ENCODE assay signal across 22 cellular contexts in genomic region chr20:43922614-43923013, GRCh38. TPM values are rescaled to one million over a fixed set of nuclear protein-coding genes. Genes with fewer than 3 reads are reported as not detected.
DNase-seq lines count a peak whose midpoint lies in the region; ATAC-seq, FAIRE-seq and TF ChIP-seq lines count a peak whose summit lies in the region.
"Had no signal": no experiment of that assay in that cellular context is flagged by ENCODE, and none has a peak within 500 bp of the region (broad histone marks: within the 10 kb centered on the region; RNA-seq: fewer than 3 reads in every experiment).

No MANE protein-coding gene starts in this region.

- no peaks in the 10 kb centered on the region for H4K20me1 ChIP-seq in PC-3 (ENCODE audit: low read length)

- no peaks in the 10 kb centered on the region for H3K9me3 ChIP-seq in PC-3 (ENCODE audit: low read length)
- H3K9me3 ChIP-seq in T-helper 17 cell (ENCODE audit: control insufficient read depth, low read length, poor library complexity, severe bottlenecking) = no peaks in the 10 kb centered on the region
- H3K9me3 ChIP-seq in ascending aorta = no peaks in the 10 kb centered on the region
- H3K9me3 ChIP-seq: BLaER1, Caco-2, HAP-1 had no signal

- intact Hi-C loops in PC-3 (cut with micrococcal nuclease) = no loop called here
- intact Hi-C loops in ascending aorta (cut with DNase I) = no loop called here

- TF ChIP-seq CTCF in PC-3 (conservative IDR thresholded peaks at IDR 0.05; ENCODE audit: low read depth, low read length) (no peak), ascending aorta (IDR thresholded peaks at IDR 0.05) (no peak)

- H3K4me3 ChIP-seq in PC-3 (ENCODE audit: low read length) (no peak overlapping the region), ascending aorta (no peak overlapping the region)
- H3K4me3 ChIP-seq: BLaER1, GM12878, HAP-1 had no signal

- POLR2A ChIA-PET in PC-3 (lab: Charles Lee; ENCODE audit: unreplicated experiment) = no interaction called here

- H3K4me2 ChIP-seq in PC-3 (ENCODE audit: low read length) = 0 out of 2 replicates have a peak overlapping the region, but pooled peaks have one; percentile 20
- H3K4me2 ChIP-seq: BLaER1 had no signal

- no peaks in the 10 kb centered on the region for H3K9me2 ChIP-seq in PC-3 (replicated peaks; ENCODE audit: low read length)

- no peaks in the 10 kb centered on the region for H3F3A ChIP-seq in PC-3 (ENCODE audit: low read length, unreplicated experiment)

- H3K79me2 ChIP-seq in PC-3 (ENCODE audit: low read length) = no peaks in the 10 kb centered on the region

- no peak overlapping the region for H2AFZ ChIP-seq in PC-3 (ENCODE audit: low read length)

- H3K9me3 Mint-ChIP-seq in stimulated activated memory B cell treated with anti-CD40 and anti-IgM and Interleukin-4, amounts not matched to agents 10 μg/mL and 1 μg/mL and 100 μg/mL, for 72 hours = no peaks in the 10 kb centered on the region
- H3K9me3 Mint-ChIP-seq: CD4-positive, CD25-positive, alpha-beta regulatory T cell; CD8-positive, alpha-beta T cell had no signal

- peak; percentile 45 for FAIRE-seq in GM19239 (lab: Jason Lieb, UNC)
- FAIRE-seq: A204.1, GM12878, H54 had no signal

- H3K27me3 ChIP-seq in PC-3 (ENCODE audit: low read length) (no peaks in the 10 kb centered on the region), ascending aorta (no peaks in the 10 kb centered on the region)
- H3K27me3 ChIP-seq: BLaER1 had no signal

- DNase-seq in GM19239 (ENCODE audit: insufficient read length, low spot score) = no peak
- DNase-seq in M059J (ENCODE audit: low read depth) = peak; percentile 58
- peak; percentile 72 for DNase-seq in PC-3
- DNase-seq in T-helper 17 cell = no peak
- DNase-seq in ascending aorta (ENCODE audit: low spot score in 2 of 2) = no peak
- DNase-seq in NCI-H446 treated with DMSO at 0.1 percent for 48 hours (lab: John Stamatoyannopoulos, UW) = no peak
- DNase-seq: Caco-2; CD4-positive, CD25-positive, alpha-beta regulatory T cell; CD8-positive, alpha-beta T cell; DMS153; DND-41; GDM1; GOT3 had no signal

- peaks cover 60% of the 10 kb centered on the region for H3K27me3 Mint-ChIP-seq in T-helper 17 cell
- H3K27me3 Mint-ChIP-seq in stimulated activated memory B cell treated with anti-CD40 and anti-IgM and Interleukin-4, amounts not matched to agents 10 μg/mL and 1 μg/mL and 100 μg/mL, for 72 hours = peaks cover 15% of the 10 kb centered on the region
- H3K27me3 Mint-ChIP-seq: CD4-positive, CD25-positive, alpha-beta regulatory T cell had no signal

- no peaks in the 10 kb centered on the region for H3K36me3 ChIP-seq in PC-3 (ENCODE audit: low read depth, low read length)
- no peaks in the 10 kb centered on the region for H3K36me3 ChIP-seq in ascending aorta
- H3K36me3 ChIP-seq: BLaER1, HAP-1 had no signal

- H3K4me1 ChIP-seq in PC-3 (ENCODE audit: insufficient read depth, low read length) (peaks cover 52% of the 10 kb centered on the region), ascending aorta (no peaks in the 10 kb centered on the region)
- H3K4me1 ChIP-seq: Caco-2 had no signal

- BruUV-seq in PC-3 (replicated peaks; lab: Mats Ljungman, UMichigan) = no TSS peak

- H3K36me3 Mint-ChIP-seq in T-helper 17 cell (ENCODE audit: low read depth) = peaks cover 8% of the 10 kb centered on the region
- no peaks in the 10 kb centered on the region for H3K36me3 Mint-ChIP-seq in stimulated activated memory B cell treated with anti-CD40 and anti-IgM and Interleukin-4, amounts not matched to agents 10 μg/mL and 1 μg/mL and 100 μg/mL, for 72 hours
- H3K36me3 Mint-ChIP-seq: CD8-positive, alpha-beta T cell had no signal

- peaks cover 45% of the 10 kb centered on the region for H3K4me1 Mint-ChIP-seq in T-helper 17 cell
- H3K4me1 Mint-ChIP-seq in stimulated activated memory B cell treated with anti-CD40 and anti-IgM and Interleukin-4, amounts not matched to agents 10 μg/mL and 1 μg/mL and 100 μg/mL, for 72 hours = peaks cover 40% of the 10 kb centered on the region

- CTCF ChIA-PET in PC-3 (lab: Charles Lee) = no interaction called here

- H3K9ac ChIP-seq in PC-3 (ENCODE audit: low read length) = no peak overlapping the region
- H3K9ac ChIP-seq: BLaER1 had no signal

- 0 out of 2 replicates have a peak overlapping the region, but pooled peaks have one; percentile 4 for H3K27ac ChIP-seq in PC-3 (ENCODE audit: low read length)
- no peak overlapping the region for H3K27ac ChIP-seq in ascending aorta
- H3K27ac ChIP-seq: 22Rv1, BLaER1, C4-2B had no signal

- H3K27ac Mint-ChIP-seq in T-helper 17 cell = peak overlapping the region; percentile 49
- no peak overlapping the region for H3K27ac Mint-ChIP-seq in stimulated activated memory B cell treated with anti-CD40 and anti-IgM and Interleukin-4, amounts not matched to agents 10 μg/mL and 1 μg/mL and 100 μg/mL, for 72 hours
- H3K27ac Mint-ChIP-seq: B cell; CD8-positive, alpha-beta T cell had no signal

- ATAC-seq in PC-3 = peak; percentile 42; the same call in 1 of the 2 replicates
- ATAC-seq in T-helper 17 cell = no peak
- no peak for ATAC-seq in stimulated activated memory B cell treated with anti-CD40 and anti-IgM and Interleukin-4, amounts not matched to agents 10 μg/mL and 1 μg/mL and 100 μg/mL, for 72 hours
- ATAC-seq: CD8-positive, alpha-beta T cell had no signal

- H3K4me3 Mint-ChIP-seq in T-helper 17 cell = no peak overlapping the region
- H3K4me3 Mint-ChIP-seq in stimulated activated memory B cell treated with anti-CD40 and anti-IgM and Interleukin-4, amounts not matched to agents 10 μg/mL and 1 μg/mL and 100 μg/mL, for 72 hours = no peak overlapping the region
- H3K4me3 Mint-ChIP-seq: B cell; CD8-positive, alpha-beta T cell had no signal

RNA-seq across cellular contexts. Expression of gene TOX2, which starts 8.0 kb away (rescaled TPM):
- total RNA-seq in M059J (2014; rRNA removed; shearing (Covaris generic)) = 6.1 and 8.4 TPM in 2 replicates
- total RNA-seq in PC-3 (2014; rRNA removed) (0.98 and 1.8 TPM in 2 replicates), T-helper 17 cell (1 to 10 TPM; 1.7 to 2.2 TPM), ascending aorta (47.0 TPM)
- total RNA-seq: Caco-2 had no signal

Comparison
In these comparisons a context has a peak if more than half of its experiments do, and no peak if none do; other contexts are left out.
1. DNase-seq: peak in M059J (single experiment) and PC-3 (single experiment); none in GM19239 (single experiment), T-helper 17 cell (0 of 3), ascending aorta (0 of 2) and NCI-H446 treated with DMSO at 0.1 percent for 48 hours (single experiment).